ENCODE assay signal across 18 cellular contexts in genomic region chr18:27844416-27844792, GRCh38.
DNase-seq lines count a peak whose midpoint lies in the region; FAIRE-seq and TF ChIP-seq lines count a peak whose summit lies in the region.
"Had no signal": no experiment of that assay in that cellular context is flagged by ENCODE, and none has a peak within 500 bp of the region (broad histone marks: within the 10 kb centered on the region; RNA-seq: fewer than 3 reads in every experiment).

No MANE protein-coding gene starts in this region.

- peak overlapping the region; percentile 80 for H3K4me2 ChIP-seq in Loucy (ENCODE audit: low read depth, low read length, poor library complexity, severe bottlenecking)
- H3K4me2 ChIP-seq: KMS-11 had no signal

- TF ChIP-seq POLR2A in lower leg skin (IDR thresholded peaks at IDR 0.05) = no peak

- peaks cover 48% of the 10 kb centered on the region for H3K4me1 ChIP-seq in Loucy (ENCODE audit: insufficient read depth, low read length, poor library complexity, severe bottlenecking)
- H3K4me1 ChIP-seq: gastrocnemius medialis, left lung, suprapubic skin had no signal

- DNase-seq in Daoy (ENCODE audit: low read depth) (peak; percentile 62), astrocyte of the hippocampus (ENCODE audit: low read depth, low spot score) (peak; percentile 78), non-pigmented ciliary epithelial cell (ENCODE audit: low read depth) (peak; percentile 75), inferior parietal cortex (ENCODE audit: extremely low spot score) (no peak), lower leg skin (ENCODE audit: low spot score in 2 of 2) (no peak), NCI-H2029 (lab: John Stamatoyannopoulos, UW) (no peak), GM19239 (ENCODE audit: insufficient read length, low spot score) (no peak)
- DNase-seq: gastrocnemius medialis; left lung; RPMI8226; stimulated activated CD4-positive, alpha-beta T cell treated with anti-CD3 and anti-CD28 coated beads, Interleukin-4, amount 100 ng/mL, for 24 hours had no signal

- no peaks in the 10 kb centered on the region for H3K79me2 ChIP-seq in Loucy (ENCODE audit: insufficient read depth, low read length)

- 28% methylated on average over 1 of the region's 1 CpG; no CpG with 5 or more reads in 1 of the 2 donors for WGBS in lower leg skin, 2 donors

- H3K4me3 ChIP-seq in Loucy (ENCODE audit: low read length, poor library complexity, severe bottlenecking) (peak overlapping the region; percentile 49), lower leg skin (ENCODE audit: low read depth, poor library complexity, severe bottlenecking) (no peak overlapping the region)
- H3K4me3 ChIP-seq: gastrocnemius medialis, left lung, skin epidermis, suprapubic skin had no signal

- no peak for FAIRE-seq in GM19239 (lab: Jason Lieb, UNC)
- FAIRE-seq: colon, D721Med, H1 had no signal

- H2AFZ ChIP-seq in Loucy (ENCODE audit: low read length) = no peak overlapping the region

- no peaks in the 10 kb centered on the region for H3F3A ChIP-seq in Loucy (ENCODE audit: low read depth)

- no peaks in the 10 kb centered on the region for H3K27me3 ChIP-seq in Loucy (ENCODE audit: insufficient read depth, low read length, poor library complexity, severe bottlenecking)
- H3K27me3 ChIP-seq: gastrocnemius medialis, left lung, suprapubic skin had no signal

- no peaks in the 10 kb centered on the region for H3K36me3 ChIP-seq in Loucy (ENCODE audit: insufficient read depth, low read length)
- H3K36me3 ChIP-seq: gastrocnemius medialis, left lung, suprapubic skin had no signal

- TF ChIP-seq CTCF in Loucy (conservative IDR thresholded peaks at IDR 0.05; ENCODE audit: low read length) (no peak), lower leg skin (IDR thresholded peaks at IDR 0.05) (no peak)

- H3K9ac ChIP-seq in Loucy (ENCODE audit: low read depth, low read length, poor library complexity, severe bottlenecking) = no peak overlapping the region
- H3K9ac ChIP-seq: KMS-11 had no signal

- no peaks in the 10 kb centered on the region for H4K20me1 ChIP-seq in Loucy (ENCODE audit: insufficient read depth, low read length, poor library complexity, severe bottlenecking)

- H3K9me3 ChIP-seq in Loucy (ENCODE audit: insufficient read depth, low read depth, low read length) = no peaks in the 10 kb centered on the region
- H3K9me3 ChIP-seq: gastrocnemius medialis, suprapubic skin had no signal

- H3K9me2 ChIP-seq in Loucy (replicated peaks; ENCODE audit: low read depth, low read length) = no peaks in the 10 kb centered on the region

- intact Hi-C loops in lower leg skin (cut with DNase I; ENCODE audit: low total_unique reads) = no loop called here

Comparison
In these comparisons a context has a peak if more than half of its experiments do, and no peak if none do; other contexts are left out.
1. DNase-seq: peak in Daoy (single experiment), astrocyte of the hippocampus (single experiment) and non-pigmented ciliary epithelial cell (single experiment); none in inferior parietal cortex (single experiment), lower leg skin (0 of 2), NCI-H2029 (single experiment) and GM19239 (single experiment).